ENCODE assay signal across 35 cellular contexts in the genomic region with DNA sequence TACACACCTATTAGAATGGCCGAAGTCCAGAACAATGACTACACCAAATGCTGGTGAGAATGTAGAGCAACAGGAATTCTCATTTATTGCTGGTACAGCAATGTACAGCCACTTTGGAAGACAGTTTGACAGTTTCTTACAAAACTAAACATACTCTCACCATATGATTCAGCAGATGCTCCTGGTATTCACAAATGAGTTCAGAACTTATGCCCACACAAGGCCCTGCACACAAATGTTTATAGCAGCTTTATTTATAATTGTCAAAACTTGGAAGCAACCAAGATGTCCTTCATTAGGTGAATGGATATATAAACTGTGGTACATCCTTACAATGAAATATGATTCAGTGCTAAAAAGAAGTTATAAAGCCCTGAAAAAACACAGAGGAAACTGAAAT.
"Had no signal": no experiment of that assay in that cellular context is flagged by ENCODE, and none has a peak within 500 bp of the region (broad histone marks: within the 10 kb centered on the region; RNA-seq: fewer than 3 reads in every experiment).

No MANE protein-coding gene starts in this region.

- H3K9ac ChIP-seq: KMS-11 had no signal

- H3K4me3 ChIP-seq: MG63 had no signal

- DNase-seq: Karpas-422, Kasumi-1, MG63, MM.1S, MV-4-11, NCI-H1048, NCI-H1092, NCI-H1092 treated with DMSO at 0.1 percent for 48 hours, NCI-H1105, NCI-H1105 treated with DMSO at 0.1 percent for 48 hours, NCI-H1417, NCI-H1417 treated with DMSO at 0.1 percent for 48 hours, NCI-H1436, NCI-H1436 treated with DMSO at 0.1 percent for 48 hours, NCI-H146, NCI-H1694, NCI-H1694 treated with DMSO at 0.1 percent for 48 hours, NCI-H187, NCI-H187 treated with DMSO at 0.1 percent for 48 hours, NCI-H1930, NCI-H2029, NCI-H2029 treated with DMSO at 0.1 percent for 48 hours, NCI-H2081, NCI-H2081 treated with DMSO at 0.1 percent for 48 hours, NCI-H2107, NCI-H2171, NCI-H2171 treated with DMSO at 0.1 percent for 48 hours, NCI-H2227 treated with DMSO at 0.1 percent for 48 hours, NCI-H345, NCI-H446, NCI-H446 treated with DMSO at 0.1 percent for 48 hours, NCI-H510A, NCI-H510A treated with DMSO at 0.1 percent for 48 hours, NCI-H524 had no signal

- H3K4me2 ChIP-seq: KMS-11 had no signal

- H3K9me3 ChIP-seq: MG63 had no signal

- H3K27me3 ChIP-seq: MG63 had no signal

- H3K36me3 ChIP-seq: MG63 had no signal

- H3K27ac ChIP-seq: KMS-11 had no signal
